In genomic region chr5:74096325-74096724, GRCh38 we compare ENCODE assay signal across 29 cellular contexts.
"Had no signal": no experiment of that assay in that cellular context is flagged by ENCODE, and none has a peak within 500 bp of the region (broad histone marks: within the 10 kb centered on the region; RNA-seq: fewer than 3 reads in every experiment).

No MANE protein-coding gene starts in this region.

- DNase-seq: activated B cell treated with CpG ODN at 0.5 μM for 24 hours; activated CD4-positive, alpha-beta memory T cell treated with anti-CD3 and anti-CD28 coated beads for 36 hours; activated CD4-positive, alpha-beta T cell treated with anti-CD3 and anti-CD28 coated beads for 4 hours; activated CD4-positive, alpha-beta T cell treated with anti-CD3 and anti-CD28 coated beads, Interleukin-2, amount 10 ng/mL, durations not matched to agents 24 days and 14 days; activated CD4-positive, alpha-beta T cell treated with anti-CD3 and anti-CD28 coated beads, Interleukin-2, amount 50 U/mL, for 1 hour; activated CD4-positive, alpha-beta T cell treated with anti-CD3 and anti-CD28 coated beads, Interleukin-2, amount 50 U/mL, for 4 hours; activated CD4-positive, CD25-positive, alpha-beta regulatory T cell treated with anti-CD3 and anti-CD28 coated beads, Interleukin-2, amount 50 U/mL, for 72 hours; activated CD8-positive, alpha-beta memory T cell treated with anti-CD3 and anti-CD28 coated beads, Interleukin-2, amount 50 U/mL, for 4 hours; activated CD8-positive, alpha-beta T cell treated with anti-CD3 and anti-CD28 coated beads for 36 hours; activated effector memory CD4-positive, alpha-beta T cell treated with anti-CD3 and anti-CD28 coated beads, Interleukin-2, amount 50 U/mL, for 16 hours; activated gamma-delta T cell treated with Interleukin-2 at 50 U/mL for 16 hours; activated naive CD4-positive, alpha-beta T cell; activated naive CD4-positive, alpha-beta T cell treated with anti-CD3 and anti-CD28 coated beads for 36 hours; activated naive CD4-positive, alpha-beta T cell treated with anti-CD3 and anti-CD28 coated beads, Interleukin-2, amount 50 U/mL, for 16 hours; activated naive CD8-positive, alpha-beta T cell treated with anti-CD3 and anti-CD28 coated beads for 36 hours; activated T-cell treated with anti-CD3 and anti-CD28 coated beads for 4 hours; activated T-cell treated with anti-CD3 and anti-CD28 coated beads, Interleukin-2, amount 50 U/mL, for 1 hour; activated T-cell treated with anti-CD3 and anti-CD28 coated beads, Interleukin-2, amount 50 U/mL, for 4 hours; activated T-cell treated with anti-CD3 and anti-CD28 coated beads, Interleukin-2, amount 50 U/mL, for 72 hours; adrenal gland; amniotic stem cell; aorta; body of pancreas; brain microvascular endothelial cell; cerebellar nuclear complex; T-helper 2 cell; T-helper 9 cell had no signal

- H3K27me3 ChIP-seq: adrenal gland, body of pancreas, brain microvascular endothelial cell, breast epithelium had no signal

- H3K36me3 ChIP-seq: adrenal gland, brain microvascular endothelial cell, breast epithelium had no signal

- H3K9me3 ChIP-seq: adrenal gland, body of pancreas had no signal

- H3K4me1 ChIP-seq: adrenal gland, body of pancreas, breast epithelium had no signal

- H3K4me3 ChIP-seq: adrenal gland, body of pancreas, breast epithelium had no signal

- H3K27ac ChIP-seq: adrenal gland, body of pancreas, brain microvascular endothelial cell, breast epithelium, VCaP had no signal
